In genomic region chr6:85679445-85680123, GRCh38 we compare ENCODE assay signal across 8 cellular contexts. TPM values are rescaled to one million over a fixed set of nuclear protein-coding genes. Genes with fewer than 3 reads are reported as not detected.
DNase-seq lines count a peak whose midpoint lies in the region; ATAC-seq and TF ChIP-seq lines count a peak whose summit lies in the region.

No MANE protein-coding gene starts in this region.

- peaks cover 40% of the 10 kb centered on the region for H3F3A ChIP-seq in SU-DHL-6 (ENCODE audit: insufficient read depth)

- peak overlapping the region; percentile 96 for H3K27ac Mint-ChIP-seq in stimulated activated memory B cell treated with anti-CD40 and anti-IgM and Interleukin-4, amounts not matched to agents 10 μg/mL and 1 μg/mL and 100 μg/mL, for 72 hours

- H3K4me2 ChIP-seq in SU-DHL-6 (ENCODE audit: low read depth, low read length, poor library complexity, severe bottlenecking), result peak overlapping the region; percentile 94

- peaks cover 51% of the 10 kb centered on the region for H3K79me2 ChIP-seq in SU-DHL-6 (ENCODE audit: insufficient read depth, low read length)

- no peaks in the 10 kb centered on the region for H3K27me3 ChIP-seq in SU-DHL-6 (ENCODE audit: low read length)

- H3K9me3 ChIP-seq in SU-DHL-6 (ENCODE audit: insufficient read depth, low read length), result no peaks in the 10 kb centered on the region; the same call in 1 of the 2 replicates

- ATAC-seq in stimulated activated memory B cell treated with anti-CD40 and anti-IgM and Interleukin-4, amounts not matched to agents 10 μg/mL and 1 μg/mL and 100 μg/mL, for 72 hours, result no peak
- ATAC-seq in left colon (no peak), GM21390 (IDR thresholded peaks at IDR 0.05; ENCODE audit: unreplicated experiment) (no peak)

- peaks cover 32% of the 10 kb centered on the region for H3K36me3 Mint-ChIP-seq in stimulated activated memory B cell treated with anti-CD40 and anti-IgM and Interleukin-4, amounts not matched to agents 10 μg/mL and 1 μg/mL and 100 μg/mL, for 72 hours

- H3K9me2 ChIP-seq in SU-DHL-6 (replicated peaks; ENCODE audit: insufficient read depth, low read length), result no peaks in the 10 kb centered on the region

- H3K36me3 ChIP-seq in SU-DHL-6 (ENCODE audit: low read length), result peaks cover 33% of the 10 kb centered on the region

- peaks cover 33% of the 10 kb centered on the region for H4K20me1 ChIP-seq in SU-DHL-6 (ENCODE audit: low read depth, low read length)

- H3K4me3 ChIP-seq in SU-DHL-6 (ENCODE audit: insufficient read depth, low read length, poor library complexity, severe bottlenecking) (peak overlapping the region; percentile 73), foreskin fibroblast (ENCODE audit: low read depth in 1 of 2, low read length in 2 of 2) (peak overlapping the region; percentile 57 to 77)

- peak overlapping the region; percentile 98 for H3K9ac ChIP-seq in SU-DHL-6 (ENCODE audit: low read length)

- DNase-seq in SIG-M5 treated with dmso at 0.1 percent for 504 hours (lab: John Stamatoyannopoulos, UW; ENCODE audit: unreplicated experiment) (peak; percentile 13), SIG-M5 (lab: John Stamatoyannopoulos, UW) (no peak), foreskin fibroblast (peak in 1 of 2 donors; percentile 15), DMS79 treated with DMSO at 0.1 percent for 48 hours (lab: John Stamatoyannopoulos, UW) (no peak), left colon (no peak)

- H3K27me3 Mint-ChIP-seq in stimulated activated memory B cell treated with anti-CD40 and anti-IgM and Interleukin-4, amounts not matched to agents 10 μg/mL and 1 μg/mL and 100 μg/mL, for 72 hours, result no peaks in the 10 kb centered on the region

- peaks cover 25% of the 10 kb centered on the region for H3K4me1 Mint-ChIP-seq in stimulated activated memory B cell treated with anti-CD40 and anti-IgM and Interleukin-4, amounts not matched to agents 10 μg/mL and 1 μg/mL and 100 μg/mL, for 72 hours

- intact Hi-C loops in left colon (cut with DNase I, micrococcal nuclease), result loop anchor here in 1 of 2 donors (2.0 to 10.0 kb wide), 2 partner anchors 37 to 85 kb away; partner anchors contain the start of genes SNX14 and SYNCRIP

- TF ChIP-seq CTCF in SU-DHL-6 (IDR thresholded peaks at IDR 0.05; ENCODE audit: insufficient read depth, low read length, poor library complexity, severe bottlenecking) (no peak), foreskin fibroblast (IDR thresholded peaks at IDR 0.05; ENCODE audit: low read depth, low read length) (no peak)

- peak overlapping the region; percentile 89 for H3K4me3 Mint-ChIP-seq in stimulated activated memory B cell treated with anti-CD40 and anti-IgM and Interleukin-4, amounts not matched to agents 10 μg/mL and 1 μg/mL and 100 μg/mL, for 72 hours

- H2AFZ ChIP-seq in SU-DHL-6 (ENCODE audit: low read depth, low read length, severe bottlenecking), result peak overlapping the region; percentile 44

- H3K27ac ChIP-seq in SU-DHL-6 (ENCODE audit: low read depth, low read length), result peak overlapping the region; percentile 91

- H3K9me3 Mint-ChIP-seq in stimulated activated memory B cell treated with anti-CD40 and anti-IgM and Interleukin-4, amounts not matched to agents 10 μg/mL and 1 μg/mL and 100 μg/mL, for 72 hours, result no peaks in the 10 kb centered on the region

RNA-seq across cellular contexts. Expression of gene SYNCRIP, which starts 36.9 kb away (rescaled TPM):
- total RNA-seq in left colon, result 10 to 100 TPM; 62.2 to 76.8 TPM
